28 cellular contexts compared by ENCODE assay signal in the genomic region with DNA sequence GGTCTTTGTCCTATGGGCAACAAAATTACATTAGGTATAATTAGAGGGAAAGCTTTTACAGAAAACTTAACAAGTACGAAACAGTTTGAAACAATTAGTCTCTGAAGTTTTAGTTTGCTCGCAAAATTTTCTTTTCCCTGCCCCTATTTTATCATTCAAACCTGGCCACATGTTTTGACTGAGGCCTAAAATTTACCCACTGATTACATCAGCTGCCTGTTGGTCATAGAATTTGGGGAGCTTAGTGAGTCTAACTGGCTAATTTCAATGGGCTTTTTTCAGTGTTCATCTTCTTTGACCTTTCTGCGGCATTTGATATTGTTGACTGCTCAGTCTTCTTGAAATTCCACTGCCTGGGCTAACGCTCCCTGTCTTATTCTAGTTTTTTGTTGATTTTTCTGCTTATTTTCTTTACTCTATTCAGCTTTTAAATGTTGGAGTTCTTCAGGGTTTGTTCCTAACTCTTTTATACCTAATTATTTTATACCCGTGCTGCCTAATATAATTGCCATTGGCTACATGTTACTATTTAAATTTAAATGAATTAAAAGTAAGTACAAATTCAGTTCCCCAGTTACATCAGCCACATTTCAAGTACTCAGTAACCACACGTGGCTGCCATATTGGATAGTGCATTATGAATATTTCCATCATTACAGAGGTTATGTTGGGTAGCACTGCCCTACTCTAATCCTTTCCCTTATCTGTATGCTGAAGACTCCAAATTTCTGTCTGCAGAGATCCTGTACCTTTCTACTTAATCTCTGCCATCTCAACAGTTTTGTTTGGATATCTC.
"Had no signal": no experiment of that assay in that cellular context is flagged by ENCODE, and none has a peak within 500 bp of the region (broad histone marks: within the 10 kb centered on the region; RNA-seq: fewer than 3 reads in every experiment).

No MANE protein-coding gene starts in this region.

- H3K27me3 ChIP-seq: dorsolateral prefrontal cortex, gastrocnemius medialis, heart left ventricle, hepatocyte, left lung, ovary, sigmoid colon, stomach, thyroid gland had no signal

- H3K79me2 ChIP-seq: hepatocyte had no signal

- H3K4me3 Mint-ChIP-seq: mesothelial cell of epicardium; naive B cell; nephron; stimulated activated effector memory CD8-positive, alpha-beta T cell treated with anti-CD3 and anti-CD28 coated beads, Interleukin-12 subunit alpha, Interleukin-12 subunit beta, amount 100 ng/mL, for 72 hours; type B pancreatic cell had no signal

- H2AFZ ChIP-seq: hepatocyte had no signal

- H3K36me3 ChIP-seq: ovary had no signal

- H3K9me3 ChIP-seq: gastrocnemius medialis, left lung, mucosa of descending colon, ovary, psoas muscle, sigmoid colon, stomach, thyroid gland had no signal

- H3K27ac Mint-ChIP-seq: mesothelial cell of epicardium; nephron; stimulated activated effector memory CD8-positive, alpha-beta T cell treated with anti-CD3 and anti-CD28 coated beads, Interleukin-12 subunit alpha, Interleukin-12 subunit beta, amount 100 ng/mL, for 72 hours; type B pancreatic cell had no signal

- H3K4me3 ChIP-seq: dorsolateral prefrontal cortex, gastrocnemius medialis, heart left ventricle, hepatocyte, left lung, mucosa of descending colon, ovary, psoas muscle, sigmoid colon, stomach, thyroid gland had no signal

- H3K27me3 Mint-ChIP-seq: naive B cell, type B pancreatic cell had no signal

- FAIRE-seq: colon, islet of Langerhans had no signal

- H3K4me1 Mint-ChIP-seq: mesothelial cell of epicardium; nephron; stimulated activated effector memory CD8-positive, alpha-beta T cell treated with anti-CD3 and anti-CD28 coated beads, Interleukin-12 subunit alpha, Interleukin-12 subunit beta, amount 100 ng/mL, for 72 hours had no signal

- H3K4me2 ChIP-seq: hepatocyte had no signal

- H3K9me3 Mint-ChIP-seq: naive B cell; stimulated activated effector memory CD8-positive, alpha-beta T cell treated with anti-CD3 and anti-CD28 coated beads, Interleukin-12 subunit alpha, Interleukin-12 subunit beta, amount 100 ng/mL, for 72 hours; type B pancreatic cell had no signal

- H3K27ac ChIP-seq: dorsolateral prefrontal cortex, gastrocnemius medialis, heart left ventricle, hepatocyte, left lung, ovary, psoas muscle, sigmoid colon, stomach had no signal

- DNase-seq: dorsolateral prefrontal cortex; effector CD4-positive, alpha-beta T cell; foreskin fibroblast; gastrocnemius medialis; heart left ventricle; left cardiac atrium; left lung; mesenchymal stem cell; mucosa of descending colon; naive B cell; occipital lobe; ovary; posterior cingulate gyrus; psoas muscle; right cardiac atrium; sigmoid colon; stimulated activated CD4-positive, alpha-beta T cell treated with anti-CD3 and anti-CD28 coated beads, Interleukin-2, amount 100 ng/mL, for 24 hours; stimulated activated CD4-positive, alpha-beta T cell treated with anti-CD3 and anti-CD28 coated beads, Interleukin-4, amount 100 ng/mL, for 24 hours; stimulated activated naive CD4-positive, alpha-beta T cell treated with Interleukin-2 at 50 U/mL for 16 hours; stomach; thyroid gland had no signal

- ATAC-seq: gastrocnemius medialis; heart left ventricle; left cardiac atrium; left lung; mucosa of descending colon; psoas muscle; right cardiac atrium; stimulated activated effector memory CD8-positive, alpha-beta T cell treated with anti-CD3 and anti-CD28 coated beads, Interleukin-12 subunit alpha, Interleukin-12 subunit beta, amount 100 ng/mL, for 72 hours had no signal

- H3K4me1 ChIP-seq: gastrocnemius medialis, heart left ventricle, left lung, psoas muscle, stomach had no signal
